In genomic region chr6:15266423-15266996, GRCh38 we compare ENCODE assay signal across 1 cellular context.
A peak's percentile ranks its signal among the peaks of the same experiment; 100 is the strongest.
TF ChIP-seq lines count a peak whose summit lies in the region.

No MANE protein-coding gene starts in this region.

TF ChIP-seq in HepG2, 621 proteins besides CTCF, POLR2A, EP300 and RAD21 (continued from another document and continues in another):
- TF ChIP-seq, protein P1, sequence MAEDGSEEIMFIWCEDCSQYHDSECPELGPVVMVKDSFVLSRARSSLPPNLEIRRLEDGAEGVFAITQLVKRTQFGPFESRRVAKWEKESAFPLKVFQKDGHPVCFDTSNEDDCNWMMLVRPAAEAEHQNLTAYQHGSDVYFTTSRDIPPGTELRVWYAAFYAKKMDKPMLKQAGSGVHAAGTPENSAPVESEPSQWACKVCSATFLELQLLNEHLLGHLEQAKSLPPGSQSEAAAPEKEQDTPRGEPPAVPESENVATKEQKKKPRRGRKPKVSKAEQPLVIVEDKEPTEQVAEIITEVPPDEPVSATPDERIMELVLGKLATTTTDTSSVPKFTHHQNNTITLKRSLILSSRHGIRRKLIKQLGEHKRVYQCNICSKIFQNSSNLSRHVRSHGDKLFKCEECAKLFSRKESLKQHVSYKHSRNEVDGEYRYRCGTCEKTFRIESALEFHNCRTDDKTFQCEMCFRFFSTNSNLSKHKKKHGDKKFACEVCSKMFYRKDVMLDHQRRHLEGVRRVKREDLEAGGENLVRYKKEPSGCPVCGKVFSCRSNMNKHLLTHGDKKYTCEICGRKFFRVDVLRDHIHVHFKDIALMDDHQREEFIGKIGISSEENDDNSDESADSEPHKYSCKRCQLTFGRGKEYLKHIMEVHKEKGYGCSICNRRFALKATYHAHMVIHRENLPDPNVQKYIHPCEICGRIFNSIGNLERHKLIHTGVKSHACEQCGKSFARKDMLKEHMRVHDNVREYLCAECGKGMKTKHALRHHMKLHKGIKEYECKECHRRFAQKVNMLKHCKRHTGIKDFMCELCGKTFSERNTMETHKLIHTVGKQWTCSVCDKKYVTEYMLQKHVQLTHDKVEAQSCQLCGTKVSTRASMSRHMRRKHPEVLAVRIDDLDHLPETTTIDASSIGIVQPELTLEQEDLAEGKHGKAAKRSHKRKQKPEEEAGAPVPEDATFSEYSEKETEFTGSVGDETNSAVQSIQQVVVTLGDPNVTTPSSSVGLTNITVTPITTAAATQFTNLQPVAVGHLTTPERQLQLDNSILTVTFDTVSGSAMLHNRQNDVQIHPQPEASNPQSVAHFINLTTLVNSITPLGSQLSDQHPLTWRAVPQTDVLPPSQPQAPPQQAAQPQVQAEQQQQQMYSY (CRISPR knock-in tag; IDR thresholded peaks at IDR 0.05): no peak
- no peak for TF ChIP-seq BRD4 (CRISPR knock-in tag; IDR thresholded peaks at IDR 0.05)
- 0 out of 2 replicates have a peak, but pooled peaks have one; percentile 20 for TF ChIP-seq FOXK2 (IDR thresholded peaks at IDR 0.05)
- TF ChIP-seq TERF1 (CRISPR knock-in tag; IDR thresholded peaks at IDR 0.05): no peak
- no peak for TF ChIP-seq SMAD3 (CRISPR knock-in tag; IDR thresholded peaks at IDR 0.05)
- no peak for TF ChIP-seq NFKB2 (CRISPR knock-in tag; IDR thresholded peaks at IDR 0.05; ENCODE audit: borderline replicate concordance)
- no peak for TF ChIP-seq TAF15 (IDR thresholded peaks at IDR 0.05; ENCODE audit: low read depth, low read length, poor library complexity, severe bottlenecking)
- TF ChIP-seq SALL1 (CRISPR knock-in tag; IDR thresholded peaks at IDR 0.05): peak; percentile 80
- TF ChIP-seq ZNF660 (CRISPR knock-in tag; IDR thresholded peaks at IDR 0.05; ENCODE audit: borderline replicate concordance, low read depth): no peak
- no peak for TF ChIP-seq ZNF224 (CRISPR knock-in tag; IDR thresholded peaks at IDR 0.05)
- TF ChIP-seq TCF7 (IDR thresholded peaks at IDR 0.05; ENCODE audit: low read depth): peak; percentile 40; the same call in 1 of the 2 replicates
- no peak for TF ChIP-seq NKX3-1 (CRISPR knock-in tag; IDR thresholded peaks at IDR 0.05)
- no peak for TF ChIP-seq TOE1 (CRISPR knock-in tag; IDR thresholded peaks at IDR 0.05)
- peak; percentile 20; the same call in 1 of the 2 replicates for TF ChIP-seq MEIS2 (CRISPR knock-in tag; IDR thresholded peaks at IDR 0.05)
- no peak for TF ChIP-seq ZNF773 (CRISPR knock-in tag; IDR thresholded peaks at IDR 0.05; ENCODE audit: borderline replicate concordance)
- TF ChIP-seq SP1 (IDR thresholded peaks at IDR 0.05): no peak
- no peak for TF ChIP-seq SP1 (CRISPR knock-in tag; IDR thresholded peaks at IDR 0.05)
- TF ChIP-seq ZNF792 (CRISPR knock-in tag; IDR thresholded peaks at IDR 0.05): no peak
- no peak for TF ChIP-seq HDAC6 (IDR thresholded peaks at IDR 0.05; ENCODE audit: low read depth, low read length)
- TF ChIP-seq ASH2L (IDR thresholded peaks at IDR 0.05; ENCODE audit: insufficient read length, low read depth, low read length): peak; percentile 96
- no peak for TF ChIP-seq HMGA1 (CRISPR knock-in tag; conservative IDR thresholded peaks at IDR 0.05)
- TF ChIP-seq, protein P2, sequence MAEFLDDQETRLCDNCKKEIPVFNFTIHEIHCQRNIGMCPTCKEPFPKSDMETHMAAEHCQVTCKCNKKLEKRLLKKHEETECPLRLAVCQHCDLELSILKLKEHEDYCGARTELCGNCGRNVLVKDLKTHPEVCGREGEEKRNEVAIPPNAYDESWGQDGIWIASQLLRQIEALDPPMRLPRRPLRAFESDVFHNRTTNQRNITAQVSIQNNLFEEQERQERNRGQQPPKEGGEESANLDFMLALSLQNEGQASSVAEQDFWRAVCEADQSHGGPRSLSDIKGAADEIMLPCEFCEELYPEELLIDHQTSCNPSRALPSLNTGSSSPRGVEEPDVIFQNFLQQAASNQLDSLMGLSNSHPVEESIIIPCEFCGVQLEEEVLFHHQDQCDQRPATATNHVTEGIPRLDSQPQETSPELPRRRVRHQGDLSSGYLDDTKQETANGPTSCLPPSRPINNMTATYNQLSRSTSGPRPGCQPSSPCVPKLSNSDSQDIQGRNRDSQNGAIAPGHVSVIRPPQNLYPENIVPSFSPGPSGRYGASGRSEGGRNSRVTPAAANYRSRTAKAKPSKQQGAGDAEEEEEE (CRISPR knock-in tag; IDR thresholded peaks at IDR 0.05; ENCODE audit: borderline replicate concordance): no peak
- no peak; the same call in 1 of the 2 replicates for TF ChIP-seq ZNF788 (CRISPR knock-in tag; IDR thresholded peaks at IDR 0.05; ENCODE audit: borderline replicate concordance)
- TF ChIP-seq ZNF564 (CRISPR knock-in tag; IDR thresholded peaks at IDR 0.05): no peak
- TF ChIP-seq ARID5B (CRISPR knock-in tag; IDR thresholded peaks at IDR 0.05): peak; percentile 77
- TF ChIP-seq E2F1 (CRISPR knock-in tag; IDR thresholded peaks at IDR 0.05): no peak
- no peak for TF ChIP-seq ZNF691 (CRISPR knock-in tag; IDR thresholded peaks at IDR 0.05; ENCODE audit: borderline replicate concordance, low read depth)
- no peak for TF ChIP-seq XBP1 (CRISPR knock-in tag; IDR thresholded peaks at IDR 0.05)
- TF ChIP-seq, protein P3, sequence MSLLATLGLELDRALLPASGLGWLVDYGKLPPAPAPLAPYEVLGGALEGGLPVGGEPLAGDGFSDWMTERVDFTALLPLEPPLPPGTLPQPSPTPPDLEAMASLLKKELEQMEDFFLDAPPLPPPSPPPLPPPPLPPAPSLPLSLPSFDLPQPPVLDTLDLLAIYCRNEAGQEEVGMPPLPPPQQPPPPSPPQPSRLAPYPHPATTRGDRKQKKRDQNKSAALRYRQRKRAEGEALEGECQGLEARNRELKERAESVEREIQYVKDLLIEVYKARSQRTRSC (CRISPR knock-in tag; IDR thresholded peaks at IDR 0.05; ENCODE audit: low read depth): no peak
- TF ChIP-seq ZNF737 (CRISPR knock-in tag; IDR thresholded peaks at IDR 0.05; ENCODE audit: borderline replicate concordance): no peak
- peak; percentile 74; the same call in 1 of the 2 replicates for TF ChIP-seq ETV5 (CRISPR knock-in tag; IDR thresholded peaks at IDR 0.05; ENCODE audit: borderline replicate concordance)
- no peak for TF ChIP-seq THAP9 (CRISPR knock-in tag; IDR thresholded peaks at IDR 0.05; ENCODE audit: borderline replicate concordance)
- TF ChIP-seq ZGPAT (CRISPR knock-in tag; IDR thresholded peaks at IDR 0.05): no peak
- TF ChIP-seq SSRP1 (CRISPR knock-in tag; IDR thresholded peaks at IDR 0.05): no peak
- TF ChIP-seq MTA1 (CRISPR knock-in tag; IDR thresholded peaks at IDR 0.05; ENCODE audit: borderline replicate concordance): no peak
- 0 out of 2 replicates have a peak, but pooled peaks have one; percentile 48 for TF ChIP-seq ZNF605 (CRISPR knock-in tag; IDR thresholded peaks at IDR 0.05)
- no peak for TF ChIP-seq GZF1 (CRISPR knock-in tag; IDR thresholded peaks at IDR 0.05)
- TF ChIP-seq ZFP36 (IDR thresholded peaks at IDR 0.05; ENCODE audit: borderline replicate concordance, low read depth, low read length, partially characterized antibody): no peak
- TF ChIP-seq, protein P4, sequence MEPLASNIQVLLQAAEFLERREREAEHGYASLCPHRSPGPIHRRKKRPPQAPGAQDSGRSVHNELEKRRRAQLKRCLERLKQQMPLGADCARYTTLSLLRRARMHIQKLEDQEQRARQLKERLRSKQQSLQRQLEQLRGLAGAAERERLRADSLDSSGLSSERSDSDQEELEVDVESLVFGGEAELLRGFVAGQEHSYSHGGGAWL (CRISPR knock-in tag; IDR thresholded peaks at IDR 0.05): no peak
